8 cellular contexts compared by ENCODE assay signal in the genomic region with DNA sequence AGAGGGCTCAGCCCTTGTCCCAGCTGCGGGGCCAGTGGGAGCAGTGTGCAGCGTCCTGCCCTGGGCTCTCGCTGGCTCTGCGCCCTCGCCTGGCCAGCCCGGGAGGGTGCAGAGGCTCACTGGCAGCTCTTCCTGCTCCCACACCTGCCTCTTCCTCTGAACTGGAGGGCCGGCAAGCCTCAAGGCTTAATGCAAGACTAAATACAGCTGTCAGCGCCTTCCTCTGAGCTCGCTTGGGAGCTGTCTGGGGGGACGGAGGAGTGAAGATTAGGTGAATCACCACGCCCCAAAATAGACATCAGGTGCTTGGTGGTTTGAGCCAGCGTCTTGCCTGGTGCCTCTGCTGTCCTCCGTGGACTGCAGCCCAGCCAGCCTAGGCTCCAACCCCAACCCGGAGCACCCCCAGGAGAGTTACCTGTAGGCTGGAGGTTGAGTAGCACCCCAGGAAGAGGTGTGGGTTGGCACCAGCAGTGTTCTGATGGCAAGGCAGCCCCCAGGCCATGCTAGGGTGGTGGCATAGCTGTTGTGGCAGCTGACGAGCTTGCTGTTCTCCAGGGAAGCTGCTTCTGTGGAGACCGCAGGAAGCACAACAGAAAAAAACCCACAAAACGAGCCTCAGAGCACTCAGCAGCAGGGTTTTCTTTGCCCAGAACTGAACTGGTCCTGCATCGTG. TPM values are rescaled to one million over a fixed set of nuclear protein-coding genes. Genes with fewer than 3 reads are reported as not detected.
A peak's percentile ranks its signal among the peaks of the same experiment; 100 is the strongest.
DNase-seq lines count a peak whose midpoint lies in the region; ATAC-seq and TF ChIP-seq lines count a peak whose summit lies in the region.

No MANE protein-coding gene starts in this region.

- H3K4me3 Mint-ChIP-seq in glutamatergic neuron (ENCODE audit: unreplicated experiment): no peak overlapping the region

- TF ChIP-seq CTCF in KMS-11 (conservative IDR thresholded peaks at IDR 0.05; ENCODE audit: low read depth, low read length): peak; percentile 61
- peak; percentile 58 for TF ChIP-seq CTCF in glutamatergic neuron (IDR thresholded peaks at IDR 0.05; ENCODE audit: partially characterized antibody, unreplicated experiment)

- H3K27ac Mint-ChIP-seq in glutamatergic neuron (ENCODE audit: unreplicated experiment): no peak overlapping the region

- no peaks in the 10 kb centered on the region for H3K36me3 Mint-ChIP-seq in glutamatergic neuron (ENCODE audit: unreplicated experiment)

- peak; percentile 58 for ATAC-seq in GM21717 (IDR thresholded peaks at IDR 0.05; ENCODE audit: unreplicated experiment)
- peak; percentile 79 for ATAC-seq in sciatic nerve

- peaks cover 6% of the 10 kb centered on the region for H3K9me3 Mint-ChIP-seq in glutamatergic neuron (ENCODE audit: unreplicated experiment)

- H3K36me3 ChIP-seq in KMS-11 (ENCODE audit: insufficient read depth): no peaks in the 10 kb centered on the region

- no peaks in the 10 kb centered on the region for H3K27me3 ChIP-seq in KMS-11 (ENCODE audit: insufficient read depth, low read depth)

- intact Hi-C loops in sciatic nerve (cut with DNase I): no loop called here

- H3K4me1 ChIP-seq in KMS-11 (ENCODE audit: low read depth, poor library complexity, severe bottlenecking): peaks cover 8% of the 10 kb centered on the region

- H3K4me2 ChIP-seq in KMS-11: peak overlapping the region; percentile 49

- no peak overlapping the region for H3K4me3 ChIP-seq in KMS-11 (IDR thresholded peaks at IDR 0.05; ENCODE audit: insufficient read depth, low read depth, low read length)

- peaks cover 12% of the 10 kb centered on the region for H3K27me3 Mint-ChIP-seq in glutamatergic neuron (ENCODE audit: unreplicated experiment)

- DNase-seq in EH (ENCODE audit: low read depth) (peak; percentile 69), RPMI8226 (peak; percentile 99), glutamatergic neuron (peak; percentile 76), sciatic nerve (ENCODE audit: low spot score) (no peak), NOMO-1 treated with dmso at 0.1 percent for 144 hours (lab: John Stamatoyannopoulos, UW; ENCODE audit: unreplicated experiment) (no peak)
- DNase-seq in activated effector memory CD4-positive, alpha-beta T cell treated with Interleukin-2 at 50 U/mL for 16 hours: peak; percentile 52

- peak overlapping the region; percentile 66 for H2AFZ ChIP-seq in KMS-11 (ENCODE audit: low read depth)

- H3K27ac ChIP-seq in KMS-11: peak overlapping the region; percentile 18; the same call in 1 of the 2 replicates

- peak overlapping the region; percentile 4; the same call in 1 of the 2 replicates for H3K9ac ChIP-seq in KMS-11

- no peaks in the 10 kb centered on the region for H3K79me2 ChIP-seq in KMS-11 (ENCODE audit: insufficient read depth, low read depth)

- H3K4me1 Mint-ChIP-seq in glutamatergic neuron (ENCODE audit: low read depth, unreplicated experiment): peaks cover 7% of the 10 kb centered on the region

- H4K20me1 ChIP-seq in KMS-11 (ENCODE audit: insufficient read depth): no peaks in the 10 kb centered on the region

RNA-seq across cellular contexts. Expression of gene UMODL1, which starts 36.9 kb away (rescaled TPM):
- total RNA-seq in glutamatergic neuron (ENCODE audit: unreplicated experiment) (not detected), sciatic nerve (not detected)

Comparison
In these comparisons a context has a peak if more than half of its experiments do, and no peak if none do; other contexts are left out.
1. DNase-seq: peak in EH (single experiment), RPMI8226 (single experiment), activated effector memory CD4-positive, alpha-beta T cell treated with Interleukin-2 at 50 U/mL for 16 hours (single experiment) and glutamatergic neuron (single experiment); none in sciatic nerve (single experiment) and NOMO-1 treated with dmso at 0.1 percent for 144 hours (single experiment).